In genomic region chr17:69269174-69269998, GRCh38 we compare ENCODE assay signal across 2 cellular contexts.
TF ChIP-seq lines count a peak whose summit lies in the region.

No MANE protein-coding gene starts in this region.

TF ChIP-seq in IMR-90, 13 proteins besides CTCF, POLR2A, EP300 and RAD21:
- TF ChIP-seq MAFK (IDR thresholded peaks at IDR 0.05; ENCODE audit: low read depth, low read length) (no peak), FOS (IDR thresholded peaks at IDR 0.05; ENCODE audit: low read depth, low read length) (no peak), CEBPB (IDR thresholded peaks at IDR 0.05; ENCODE audit: low read depth, low read length) (peak; percentile 70), MXI1 (IDR thresholded peaks at IDR 0.05; ENCODE audit: borderline replicate concordance, low read depth, low read length) (no peak), RCOR1 (IDR thresholded peaks at IDR 0.05; ENCODE audit: insufficient replicate concordance, low read length) (no peak), CHD1 (IDR thresholded peaks at IDR 0.05; ENCODE audit: low read depth, low read length) (no peak)

TF ChIP-seq in K562, 482 proteins besides CTCF, POLR2A, EP300 and RAD21:
- TF ChIP-seq TEAD2 (tag; IDR thresholded peaks at IDR 0.05) (0 out of 2 replicates have a peak, but pooled peaks have one; percentile 9), JUND (IDR thresholded peaks at IDR 0.05; ENCODE audit: borderline replicate concordance, low read depth, low read length) (no peak), JUND (tag; IDR thresholded peaks at IDR 0.05; ENCODE audit: borderline replicate concordance, low read depth, low read length) (no peak), CEBPG (CRISPR knock-in tag; IDR thresholded peaks at IDR 0.05) (no peak), CEBPG (tag; conservative IDR thresholded peaks at IDR 0.05 in 1 of 2, IDR thresholded peaks at IDR 0.05 in 1 of 2) (peak; percentile 80 to 92), TRIM24 (IDR thresholded peaks at IDR 0.05) (no peak), CEBPB (tag; IDR thresholded peaks at IDR 0.05) (peak; percentile 88)
- TF ChIP-seq, protein P1, sequence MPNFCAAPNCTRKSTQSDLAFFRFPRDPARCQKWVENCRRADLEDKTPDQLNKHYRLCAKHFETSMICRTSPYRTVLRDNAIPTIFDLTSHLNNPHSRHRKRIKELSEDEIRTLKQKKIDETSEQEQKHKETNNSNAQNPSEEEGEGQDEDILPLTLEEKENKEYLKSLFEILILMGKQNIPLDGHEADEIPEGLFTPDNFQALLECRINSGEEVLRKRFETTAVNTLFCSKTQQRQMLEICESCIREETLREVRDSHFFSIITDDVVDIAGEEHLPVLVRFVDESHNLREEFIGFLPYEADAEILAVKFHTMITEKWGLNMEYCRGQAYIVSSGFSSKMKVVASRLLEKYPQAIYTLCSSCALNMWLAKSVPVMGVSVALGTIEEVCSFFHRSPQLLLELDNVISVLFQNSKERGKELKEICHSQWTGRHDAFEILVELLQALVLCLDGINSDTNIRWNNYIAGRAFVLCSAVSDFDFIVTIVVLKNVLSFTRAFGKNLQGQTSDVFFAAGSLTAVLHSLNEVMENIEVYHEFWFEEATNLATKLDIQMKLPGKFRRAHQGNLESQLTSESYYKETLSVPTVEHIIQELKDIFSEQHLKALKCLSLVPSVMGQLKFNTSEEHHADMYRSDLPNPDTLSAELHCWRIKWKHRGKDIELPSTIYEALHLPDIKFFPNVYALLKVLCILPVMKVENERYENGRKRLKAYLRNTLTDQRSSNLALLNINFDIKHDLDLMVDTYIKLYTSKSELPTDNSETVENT (CRISPR knock-in tag; IDR thresholded peaks at IDR 0.05): no peak
- TF ChIP-seq, protein P2, sequence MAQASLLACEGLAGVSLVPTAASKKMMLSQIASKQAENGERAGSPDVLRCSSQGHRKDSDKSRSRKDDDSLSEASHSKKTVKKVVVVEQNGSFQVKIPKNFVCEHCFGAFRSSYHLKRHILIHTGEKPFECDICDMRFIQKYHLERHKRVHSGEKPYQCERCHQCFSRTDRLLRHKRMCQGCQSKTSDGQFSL (CRISPR knock-in tag; IDR thresholded peaks at IDR 0.05): no peak
- TF ChIP-seq, protein P2 (tag; IDR thresholded peaks at IDR 0.05): no peak
- TF ChIP-seq, protein P3, sequence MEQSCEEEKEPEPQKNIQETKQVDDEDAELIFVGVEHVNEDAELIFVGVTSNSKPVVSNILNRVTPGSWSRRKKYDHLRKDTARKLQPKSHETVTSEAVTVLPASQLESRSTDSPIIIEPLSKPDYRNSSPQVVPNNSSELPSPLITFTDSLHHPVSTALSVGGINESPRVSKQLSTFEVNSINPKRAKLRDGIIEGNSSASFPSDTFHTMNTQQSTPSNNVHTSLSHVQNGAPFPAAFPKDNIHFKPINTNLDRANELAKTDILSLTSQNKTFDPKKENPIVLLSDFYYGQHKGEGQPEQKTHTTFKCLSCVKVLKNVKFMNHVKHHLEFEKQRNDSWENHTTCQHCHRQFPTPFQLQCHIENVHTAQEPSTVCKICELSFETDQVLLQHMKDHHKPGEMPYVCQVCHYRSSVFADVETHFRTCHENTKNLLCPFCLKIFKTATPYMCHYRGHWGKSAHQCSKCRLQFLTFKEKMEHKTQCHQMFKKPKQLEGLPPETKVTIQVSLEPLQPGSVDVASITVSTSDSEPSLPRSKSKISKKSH (CRISPR knock-in tag; IDR thresholded peaks at IDR 0.05): no peak
